ENCODE assay signal across 10 cellular contexts in genomic region chr4:112170451-112170993, GRCh38. TPM values are rescaled to one million over a fixed set of nuclear protein-coding genes. Genes with fewer than 3 reads are reported as not detected.
DNase-seq lines count a peak whose midpoint lies in the region; ATAC-seq and TF ChIP-seq lines count a peak whose summit lies in the region.
"Had no signal": no experiment of that assay in that cellular context is flagged by ENCODE, and none has a peak within 500 bp of the region (broad histone marks: within the 10 kb centered on the region; RNA-seq: fewer than 3 reads in every experiment).

No MANE protein-coding gene starts in this region.

- H3K4me1 Mint-ChIP-seq in activated naive CD8-positive, alpha-beta T cell (ENCODE audit: low read depth) = peaks cover 62% of the 10 kb centered on the region

- H3K4me1 ChIP-seq in spleen = peaks cover 0 to 21% (median 0%) of the 10 kb centered on the region in 6 donors
- H3K4me1 ChIP-seq: parathyroid adenoma had no signal

- no peaks in the 10 kb centered on the region for H3K9me3 ChIP-seq in spleen

- H3K27me3 Mint-ChIP-seq in activated naive CD8-positive, alpha-beta T cell = no peaks in the 10 kb centered on the region

- no peak for TF ChIP-seq CTCF in spleen (IDR thresholded peaks at IDR 0.05 in 8 of 11, conservative IDR thresholded peaks at IDR 0.05 in 3 of 11)

- H3K27me3 ChIP-seq in spleen (replicated peaks in 1 of 7) = no peaks in the 10 kb centered on the region

- TF ChIP-seq POLR2A in spleen (IDR thresholded peaks at IDR 0.05) = no peak

- intact Hi-C loops in spleen (cut with DNase I; ENCODE audit: low total_unique reads) (no loop called here), sciatic nerve (cut with DNase I) (no loop called here)

- no peaks in the 10 kb centered on the region for H3K36me3 ChIP-seq in spleen

- 80 to 94% (median 83%) methylated on average over 3 of the region's 3 CpGs for WGBS in spleen, 5 donors

- H3K27ac Mint-ChIP-seq in activated naive CD8-positive, alpha-beta T cell = peak overlapping the region; percentile 79

- peaks cover 6% of the 10 kb centered on the region for H3K36me3 Mint-ChIP-seq in activated naive CD8-positive, alpha-beta T cell

- ATAC-seq in GM19023 (IDR thresholded peaks at IDR 0.05; ENCODE audit: unreplicated experiment) = no peak
- ATAC-seq in sciatic nerve = no peak

- no peaks in the 10 kb centered on the region for H3K9me3 Mint-ChIP-seq in activated naive CD8-positive, alpha-beta T cell (ENCODE audit: low read depth)

- DNase-seq in CD1c-positive myeloid dendritic cell (ENCODE audit: extremely low spot score) (peak; percentile 17), HS-5 (ENCODE audit: low read depth) (peak; percentile 73), kidney tubule cell (ENCODE audit: low spot score) (peak; percentile 92), spleen (no peak), sciatic nerve (ENCODE audit: low spot score) (no peak), amygdala (lab: John Stamatoyannopoulos, UW) (no peak)
- DNase-seq: NCI-H446 treated with DMSO at 0.1 percent for 48 hours had no signal

- H3K4me3 Mint-ChIP-seq in activated naive CD8-positive, alpha-beta T cell = no peak overlapping the region

- H3K27ac ChIP-seq in spleen = no peak overlapping the region
- H3K27ac ChIP-seq: parathyroid adenoma had no signal

- H3K4me3 ChIP-seq in spleen = no peak overlapping the region

RNA-seq across cellular contexts. Expression of gene FAM241A, which starts 25.3 kb away (rescaled TPM):
- total RNA-seq in spleen = 1 to 10 TPM; 3.0 to 6.0 (median 4.1) TPM
- polyA plus RNA-seq in spleen = 1 to 10 TPM; 1.7 to 3.1 (median 1.7) TPM
- 7.1 TPM for total RNA-seq in sciatic nerve

Comparison
In these comparisons a context has a peak if more than half of its experiments do, and no peak if none do; other contexts are left out.
1. DNase-seq: peak in CD1c-positive myeloid dendritic cell (single experiment), HS-5 (single experiment) and kidney tubule cell (single experiment); none in spleen (single experiment), sciatic nerve (single experiment) and amygdala (0 of 56).